In genomic region chr1:26162220-26162703, GRCh38 we compare ENCODE assay signal across 9 cellular contexts. TPM values are rescaled to one million over a fixed set of nuclear protein-coding genes. Genes with fewer than 3 reads are reported as not detected.
DNase-seq lines count a peak whose midpoint lies in the region; ATAC-seq and TF ChIP-seq lines count a peak whose summit lies in the region.
"Had no signal": no experiment of that assay in that cellular context is flagged by ENCODE, and none has a peak within 500 bp of the region (broad histone marks: within the 10 kb centered on the region; RNA-seq: fewer than 3 reads in every experiment).

No MANE protein-coding gene starts in this region.

- CTCF ChIA-PET in AG04450 (lab: Charles Lee), result interaction anchor here (0.8 to 1.6 kb wide), 2 partner anchors 18 to 19 kb away, joined by 6 to 7 read pairs; no protein-coding TSS in a partner anchor
- CTCF ChIA-PET in IMR-90 (lab: Yijun Ruan, JAX), result interaction anchor here (0.6 kb wide), 1 partner anchor 8 kb away, joined by 6 read pairs; no protein-coding TSS in a partner anchor

- BruUV-seq in IMR-90 (replicated peaks; lab: Mats Ljungman, UMichigan), result no TSS peak

- H3K18ac ChIP-seq in IMR-90 (ENCODE audit: low read depth, low read length), result no peak overlapping the region

- no peak overlapping the region for H2BK20ac ChIP-seq in IMR-90 (ENCODE audit: low read depth, low read length)

- H3K27me3 ChIP-seq in AG04450 (ENCODE audit: control insufficient read depth, insufficient read depth, low read length) (peaks cover 25% of the 10 kb centered on the region), IMR-90 (ENCODE audit: control insufficient read depth, insufficient read depth, low read length) (peaks cover 29% of the 10 kb centered on the region; the same call in 1 of the 2 replicates)

- no peak for TF ChIP-seq RAD21 in IMR-90 (IDR thresholded peaks at IDR 0.05; ENCODE audit: low read length)

- no peak overlapping the region for H3K9ac ChIP-seq in IMR-90 (ENCODE audit: low read depth, low read length)

- ATAC-seq in IMR-90 (ENCODE audit: low read depth) (no peak), naive B cell (ENCODE audit: low read depth in 2 of 2) (no peak), HG03354 (IDR thresholded peaks at IDR 0.05; ENCODE audit: poor library complexity, severe bottlenecking, unreplicated experiment) (no peak)

- H4K5ac ChIP-seq in IMR-90 (ENCODE audit: low read depth, low read length), result no peak overlapping the region

- DNase-seq in AG04450 (ENCODE audit: low read depth, low spot score), result no peak
- DNase-seq in IMR-90, result no peak
- no peak for DNase-seq in naive B cell
- DNase-seq in DMS114 treated with DMSO at 0.1 percent for 48 hours (lab: John Stamatoyannopoulos, UW; ENCODE audit: unreplicated experiment), result no peak
- no peak for DNase-seq in SKM-1 treated with dmso at 0.1 percent for 144 hours (lab: John Stamatoyannopoulos, UW; ENCODE audit: unreplicated experiment)
- no peak for DNase-seq in MV-4-11 (lab: John Stamatoyannopoulos, UW)

- H3K79me1 ChIP-seq in IMR-90 (ENCODE audit: low read depth in 1 of 2, low read length in 2 of 2), result no peaks in the 10 kb centered on the region

- H3K27ac Mint-ChIP-seq in dendritic cell treated with granulocyte-macrophage colony-stimulating factor and Interleukin-4, amounts not matched to agents 40 ng/mL and 50 ng/mL, for 4 days, result no peak overlapping the region
- no peak overlapping the region for H3K27ac Mint-ChIP-seq in naive B cell

- H3K4me1 Mint-ChIP-seq in dendritic cell treated with granulocyte-macrophage colony-stimulating factor and Interleukin-4, amounts not matched to agents 40 ng/mL and 50 ng/mL, for 4 days (ENCODE audit: low read depth), result peaks cover 28% of the 10 kb centered on the region
- peaks cover 10 to 19% (median 11%) of the 10 kb centered on the region in 3 donors for H3K4me1 Mint-ChIP-seq in naive B cell

- H3K36me3 ChIP-seq in IMR-90 (ENCODE audit: control insufficient read depth, insufficient read depth, low read length), result no peaks in the 10 kb centered on the region

- WGBS in IMR-90 (ENCODE audit: extremely low coverage in 2 of 2, insufficient read length in 1 of 2), 2 experiments, result 47% methylated on average over 12 of the region's 20 CpGs; no CpG with 5 or more reads in 1 of the 2 experiments

- no peaks in the 10 kb centered on the region for H3K9me3 Mint-ChIP-seq in dendritic cell treated with granulocyte-macrophage colony-stimulating factor and Interleukin-4, amounts not matched to agents 40 ng/mL and 50 ng/mL, for 4 days
- no peaks in the 10 kb centered on the region for H3K9me3 Mint-ChIP-seq in naive B cell

- TF ChIP-seq CTCF in AG04450 (IDR thresholded peaks at IDR 0.05; ENCODE audit: low read depth, low read length) (no peak), IMR-90 (conservative IDR thresholded peaks at IDR 0.05; ENCODE audit: low read depth, low read length) (no peak)

- no peak overlapping the region for H2BK5ac ChIP-seq in IMR-90 (ENCODE audit: low read depth, low read length, poor library complexity, severe bottlenecking)

- no peak overlapping the region for H3K56ac ChIP-seq in IMR-90 (ENCODE audit: extremely low read depth, insufficient read depth, low read length)

- H3K23ac ChIP-seq in IMR-90 (ENCODE audit: low read depth, low read length), result no peak overlapping the region

- no peak overlapping the region for H2BK15ac ChIP-seq in IMR-90 (ENCODE audit: low read depth, low read length)

- no peak overlapping the region for H2BK120ac ChIP-seq in IMR-90 (ENCODE audit: low read depth, low read length)

- no peak overlapping the region for H4K91ac ChIP-seq in IMR-90 (ENCODE audit: insufficient read depth, low read depth, low read length)

- no peak for TF ChIP-seq POLR2A in IMR-90 (IDR thresholded peaks at IDR 0.05; ENCODE audit: low read depth, low read length)

- H3K4me3 ChIP-seq in AG04450 (ENCODE audit: low read depth, low read length) (peak overlapping the region; percentile 45), IMR-90 (ENCODE audit: insufficient read depth, low read depth, low read length) (peak overlapping the region; percentile 30)

- peak overlapping the region; percentile 73 for H3K4me3 Mint-ChIP-seq in dendritic cell treated with granulocyte-macrophage colony-stimulating factor and Interleukin-4, amounts not matched to agents 40 ng/mL and 50 ng/mL, for 4 days
- H3K4me3 Mint-ChIP-seq in naive B cell, result peak overlapping the region; percentile 33 to 83 (median 71)

- no peak overlapping the region for H4K8ac ChIP-seq in IMR-90 (ENCODE audit: low read depth in 2 of 2, low read length in 2 of 2)

- H4K20me1 ChIP-seq in IMR-90 (ENCODE audit: insufficient read depth, low read length), result no peaks in the 10 kb centered on the region

- H2AK9ac ChIP-seq in IMR-90 (replicated peaks; ENCODE audit: low read depth, low read length, poor library complexity), result peak overlapping the region; percentile 58

- no peaks in the 10 kb centered on the region for H3K9me1 ChIP-seq in IMR-90 (ENCODE audit: insufficient read depth, low read length)

- dilution Hi-C loops in IMR-90 (cut with HindIII; ENCODE audit: low sequenced_read_pairs, unreplicated experiment), result no loop called here

- peak overlapping the region; percentile 89 for H2AFZ ChIP-seq in IMR-90 (replicated peaks; ENCODE audit: low read length, poor library complexity)

- no peaks in the 10 kb centered on the region for H3K36me3 Mint-ChIP-seq in dendritic cell treated with granulocyte-macrophage colony-stimulating factor and Interleukin-4, amounts not matched to agents 40 ng/mL and 50 ng/mL, for 4 days (ENCODE audit: low read depth)
- H3K36me3 Mint-ChIP-seq in naive B cell, result no peaks in the 10 kb centered on the region

- H3K4me2 ChIP-seq in IMR-90 (ENCODE audit: low read depth, low read length), result peak overlapping the region; percentile 78

- peaks cover 4% of the 10 kb centered on the region for H3K4me1 ChIP-seq in IMR-90 (ENCODE audit: control insufficient read depth, insufficient read depth, low read length)

- peaks cover 82% of the 10 kb centered on the region for H3K27me3 Mint-ChIP-seq in dendritic cell treated with granulocyte-macrophage colony-stimulating factor and Interleukin-4, amounts not matched to agents 40 ng/mL and 50 ng/mL, for 4 days
- H3K27me3 Mint-ChIP-seq in naive B cell, result peaks cover 18 to 70% (median 36%) of the 10 kb centered on the region in 3 donors

- H3K4ac ChIP-seq in IMR-90 (ENCODE audit: low read depth, low read length), result no peak overlapping the region

- in situ Hi-C loops in IMR-90 (cut with MboI; ENCODE audit: low sequenced_read_pairs), result no loop called here

- H3K9me3 ChIP-seq in AG04450 (ENCODE audit: control insufficient read depth, insufficient read depth, low read length) (no peaks in the 10 kb centered on the region; the same call in 1 of the 2 replicates), IMR-90 (ENCODE audit: control insufficient read depth, insufficient read depth, low read length) (no peaks in the 10 kb centered on the region)

- intact Hi-C loops in IMR-90 (cut with micrococcal nuclease), result no loop called here
- intact Hi-C loops in dendritic cell treated with granulocyte-macrophage colony-stimulating factor and Interleukin-4, amounts not matched to agents 40 ng/mL and 50 ng/mL, for 4 days (cut with micrococcal nuclease), result loop anchor here (5.0 kb wide), 2 partner anchors 55 to 125 kb away; no protein-coding TSS in a partner anchor

- H3K27ac ChIP-seq in AG04450 (ENCODE audit: low read depth, low read length) (no peak overlapping the region), IMR-90 (ENCODE audit: insufficient read depth, low read length) (no peak overlapping the region)

- no peak overlapping the region for H3K14ac ChIP-seq in IMR-90 (replicated peaks; ENCODE audit: low read depth, low read length)

- H2AK5ac ChIP-seq in IMR-90 (ENCODE audit: low read depth, low read length), result no peak overlapping the region

- POLR2A ChIA-PET in AG04450 (lab: Yijun Ruan, JAX) (no interaction called here), IMR-90 (lab: Charles Lee; ENCODE audit: unreplicated experiment) (no interaction called here)

TF ChIP-seq in IMR-90, 13 proteins besides CTCF, POLR2A, EP300 and RAD21 (continues in another document):
- TF ChIP-seq MAFK (IDR thresholded peaks at IDR 0.05; ENCODE audit: low read depth, low read length), result no peak

RNA-seq across cellular contexts. Expression of gene FAM110D, which starts 3.4 kb away (rescaled TPM):
- not detected in 2 replicates for polyA plus RNA-seq in AG04450 (2011; rRNA removed)
- not detected in 2 replicates for polyA minus RNA-seq in AG04450 (2011; rRNA and poly(A)+ RNA removed)
- not detected in 2 replicates for total RNA-seq in IMR-90 (2012; rRNA removed)
- not detected in 2 replicates for polyA plus RNA-seq in IMR-90 (2012; rRNA removed)
- polyA plus RNA-seq in IMR-90 (2012; cell fraction: cytosol; rRNA removed), result 0.03 TPM in 1 of 2 replicates, not detected in the other
- polyA plus RNA-seq in IMR-90 (2012; cell fraction: nucleus; rRNA removed; ENCODE audit: low replicate concordance), result 0.03 TPM in 1 of 2 replicates, not detected in the other
- not detected for polyA plus RNA-seq in naive B cell (ENCODE audit: low read depth in 6 of 6)
- total RNA-seq: M059J had no signal

RNA-seq across cellular contexts. Expression of gene C1orf232, which starts 6.5 kb away (rescaled TPM):
- not detected in 2 replicates for polyA plus RNA-seq in AG04450 (2011; rRNA removed)
- polyA minus RNA-seq in AG04450 (2011; rRNA and poly(A)+ RNA removed), result not detected in 2 replicates
- total RNA-seq in IMR-90 (2012; rRNA removed), result not detected in 2 replicates
- polyA plus RNA-seq in IMR-90 (2012; rRNA removed), result not detected in 2 replicates
- not detected in 2 replicates for polyA plus RNA-seq in IMR-90 (2012; cell fraction: cytosol; rRNA removed)
- not detected in 2 replicates for polyA plus RNA-seq in IMR-90 (2012; cell fraction: nucleus; rRNA removed; ENCODE audit: low replicate concordance)
- polyA plus RNA-seq in naive B cell (ENCODE audit: low read depth in 6 of 6), result not detected
- total RNA-seq: M059J had no signal

RNA-seq across cellular contexts. Expression of gene ZNF593, which starts 7.4 kb away (rescaled TPM):
- 19.7 and 28.6 TPM in 2 replicates for polyA plus RNA-seq in AG04450 (2011; rRNA removed)
- 8.0 and 12.0 TPM in 2 replicates for polyA minus RNA-seq in AG04450 (2011; rRNA and poly(A)+ RNA removed)
- 22.2 and 22.8 TPM in 2 replicates for total RNA-seq in IMR-90 (2012; rRNA removed)
- 57.7 and 78.6 TPM in 2 replicates for polyA plus RNA-seq in IMR-90 (2012; rRNA removed)
- polyA plus RNA-seq in IMR-90 (2012; cell fraction: cytosol; rRNA removed), result 79.2 and 84.3 TPM in 2 replicates
- 27.4 and 38.4 TPM in 2 replicates for polyA plus RNA-seq in IMR-90 (2012; cell fraction: nucleus; rRNA removed; ENCODE audit: low replicate concordance)
- 10 to 100 TPM; 33.3 to 52.3 (median 36.1) TPM for polyA plus RNA-seq in naive B cell (ENCODE audit: low read depth in 6 of 6)

RNA-seq across cellular contexts. Expression of gene ZNF593OS, which starts 9.4 kb away (rescaled TPM):
- polyA plus RNA-seq in AG04450 (2011; rRNA removed), result not detected in 2 replicates
- not detected in 2 replicates for polyA minus RNA-seq in AG04450 (2011; rRNA and poly(A)+ RNA removed)
- total RNA-seq in IMR-90 (2012; rRNA removed), result not detected in 2 replicates
- not detected in 2 replicates for polyA plus RNA-seq in IMR-90 (2012; rRNA removed)
- not detected in 2 replicates for polyA plus RNA-seq in IMR-90 (2012; cell fraction: cytosol; rRNA removed)
- 0.14 TPM in 1 of 2 replicates, not detected in the other for polyA plus RNA-seq in IMR-90 (2012; cell fraction: nucleus; rRNA removed; ENCODE audit: low replicate concordance)
- 1 to 10 TPM in 5 of 6 donors, under 1 TPM in 1; 0.96 to 3.5 (median 1.9) TPM for polyA plus RNA-seq in naive B cell (ENCODE audit: low read depth in 6 of 6)
- total RNA-seq: M059J had no signal

RNA-seq across cellular contexts. Expression of gene CNKSR1, which starts 15.0 kb away (rescaled TPM):
- polyA plus RNA-seq in AG04450 (2011; rRNA removed) (0.05 TPM in 1 of 2 replicates, not detected in the other), IMR-90 (2012; rRNA removed) (0.30 and 0.43 TPM in 2 replicates), naive B cell (ENCODE audit: low read depth in 6 of 6) (under 1 TPM in 3 of 6 donors, not detected in 3; 0.44 to 0.57 (median 0.49) TPM)
- not detected in 2 replicates for polyA minus RNA-seq in AG04450 (2011; rRNA and poly(A)+ RNA removed)
- total RNA-seq in IMR-90 (2012; rRNA removed), result 0.28 TPM in 1 of 2 replicates, not detected in the other
- polyA plus RNA-seq in IMR-90 (2012; cell fraction: cytosol; rRNA removed), result 0.24 and 1.2 TPM in 2 replicates
- 3.8 and 5.8 TPM in 2 replicates for polyA plus RNA-seq in IMR-90 (2012; cell fraction: nucleus; rRNA removed; ENCODE audit: low replicate concordance)
